1 cellular context compared by ENCODE assay signal in genomic region chr2:60796573-60797509, GRCh38.
A peak's percentile ranks its signal among the peaks of the same experiment; 100 is the strongest.
TF ChIP-seq lines count a peak whose summit lies in the region.

No MANE protein-coding gene starts in this region.

TF ChIP-seq in K562, 482 proteins besides CTCF, POLR2A, EP300 and RAD21 (continued from another document):
- TF ChIP-seq CLOCK (CRISPR knock-in tag; IDR thresholded peaks at IDR 0.05; ENCODE audit: borderline replicate concordance) (no peak), HNRNPK (IDR thresholded peaks at IDR 0.05; ENCODE audit: low read depth, low read length, poor library complexity, severe bottlenecking) (no peak), ARHGAP35 (IDR thresholded peaks at IDR 0.05; ENCODE audit: partially characterized antibody) (no peak), CBX8 (IDR thresholded peaks at IDR 0.05; ENCODE audit: borderline replicate concordance, extremely low read depth, low read depth, low read length, poor library complexity, severe bottlenecking) (no peak), HBP1 (CRISPR knock-in tag; IDR thresholded peaks at IDR 0.05) (no peak), ZBTB40 (IDR thresholded peaks at IDR 0.05) (peak; percentile 54; the same call in 1 of the 2 replicates), ZBTB40 (CRISPR knock-in tag; IDR thresholded peaks at IDR 0.05) (no peak), ARNT (IDR thresholded peaks at IDR 0.05) (no peak), HMGXB4 (CRISPR knock-in tag; IDR thresholded peaks at IDR 0.05) (no peak), TAF7 (tag; IDR thresholded peaks at IDR 0.05) (no peak), SIN3A (IDR thresholded peaks at IDR 0.05; ENCODE audit: borderline replicate concordance in 2 of 2, control insufficient read depth in 1 of 2, low read depth in 2 of 2, low read length in 2 of 2) (no peak), SMAD1 (IDR thresholded peaks at IDR 0.05; ENCODE audit: low read depth, low read length, partially characterized antibody) (no peak), JUND (IDR thresholded peaks at IDR 0.05; ENCODE audit: borderline replicate concordance, low read depth, low read length) (no peak), JUND (tag; IDR thresholded peaks at IDR 0.05; ENCODE audit: borderline replicate concordance, low read depth, low read length) (peak; percentile 35; the same call in 1 of the 3 replicates), UBTF (IDR thresholded peaks at IDR 0.05; ENCODE audit: borderline replicate concordance in 1 of 2, low read depth in 2 of 2, low read length in 2 of 2) (no peak), ETS2 (tag; IDR thresholded peaks at IDR 0.05; ENCODE audit: borderline replicate concordance, poor library complexity, severe bottlenecking) (no peak), SIX5 (IDR thresholded peaks at IDR 0.05; ENCODE audit: borderline replicate concordance in 1 of 2, insufficient read depth in 1 of 2, low read depth in 1 of 2, low read length in 2 of 2) (no peak), PATZ1 (CRISPR knock-in tag; IDR thresholded peaks at IDR 0.05; ENCODE audit: borderline replicate concordance) (no peak), SMAD4 (CRISPR knock-in tag; conservative IDR thresholded peaks at IDR 0.05) (no peak), BRF2 (IDR thresholded peaks at IDR 0.05; ENCODE audit: borderline replicate concordance, insufficient read depth, insufficient read length) (no peak), NEUROD1 (IDR thresholded peaks at IDR 0.05; ENCODE audit: borderline replicate concordance, low read depth, low read length, partially characterized antibody) (no peak), AFF4 (CRISPR knock-in tag; IDR thresholded peaks at IDR 0.05) (no peak), PTTG1 (tag; IDR thresholded peaks at IDR 0.05; ENCODE audit: low read depth) (no peak), SNIP1 (IDR thresholded peaks at IDR 0.05; ENCODE audit: low read depth) (no peak), RHOXF2B (CRISPR knock-in tag; conservative IDR thresholded peaks at IDR 0.05) (no peak)
